1 cellular context compared by ENCODE assay signal in the genomic region with DNA sequence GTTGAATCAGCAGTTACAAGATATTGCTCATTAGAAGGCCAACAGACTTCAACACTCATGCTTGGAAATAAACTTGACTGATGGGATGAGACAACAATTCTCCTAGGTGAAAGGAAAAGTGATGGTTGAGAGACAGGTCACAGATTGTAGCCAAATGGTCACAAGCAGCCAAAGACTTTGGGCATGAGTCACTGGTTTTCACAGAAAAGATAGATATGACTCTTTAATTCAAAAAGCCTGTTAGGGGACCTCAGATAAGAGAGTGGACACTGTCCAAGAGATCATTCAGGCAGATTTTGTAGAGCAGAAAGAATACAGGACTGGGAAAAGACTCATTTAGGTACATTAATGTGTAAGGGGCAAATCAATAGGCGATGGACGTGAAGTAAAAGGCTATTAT.
TF ChIP-seq lines count a peak whose summit lies in the region.

No MANE protein-coding gene starts in this region.

TF ChIP-seq in SK-N-SH treated with all-trans-retinoic acid at 6 μM for 48 hours, 23 proteins besides CTCF, POLR2A, EP300 and RAD21 (continued from another document):
- TF ChIP-seq CSRNP3 (CRISPR knock-in tag; IDR thresholded peaks at IDR 0.05) (no peak; the same call in 1 of the 2 replicates), ZNF8 (CRISPR knock-in tag; IDR thresholded peaks at IDR 0.05) (0 out of 2 replicates have a peak, but pooled peaks have one; percentile 32)
